In the genomic region with DNA sequence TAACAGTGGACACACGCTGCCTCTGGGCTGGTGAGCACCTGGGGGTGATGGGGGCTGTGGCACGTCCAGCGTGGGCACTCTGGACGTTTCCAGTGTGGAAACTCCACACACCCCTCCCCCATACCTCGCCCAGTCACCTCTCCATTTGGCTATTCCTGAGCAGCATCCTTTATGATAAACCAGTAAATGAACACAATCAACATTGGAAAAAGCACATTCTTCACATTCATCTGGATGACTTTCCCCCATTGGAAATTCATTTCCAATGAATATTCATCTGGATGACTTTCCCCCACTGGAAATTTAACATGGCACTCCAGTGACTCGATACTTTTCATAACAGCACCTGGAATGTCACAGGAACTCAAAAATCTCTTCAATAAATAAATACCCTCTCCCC, we compare ENCODE assay signal across 1 cellular context.
TF ChIP-seq lines count a peak whose summit lies in the region.

No MANE protein-coding gene starts in this region.

TF ChIP-seq in H1, 55 proteins besides CTCF, POLR2A, EP300 and RAD21:
- TF ChIP-seq GABPA (IDR thresholded peaks at IDR 0.05; ENCODE audit: borderline replicate concordance, insufficient read depth, low read length) (no peak), CHD1 (IDR thresholded peaks at IDR 0.05; ENCODE audit: low read depth, low read length) (no peak)
- TF ChIP-seq, protein P1, sequence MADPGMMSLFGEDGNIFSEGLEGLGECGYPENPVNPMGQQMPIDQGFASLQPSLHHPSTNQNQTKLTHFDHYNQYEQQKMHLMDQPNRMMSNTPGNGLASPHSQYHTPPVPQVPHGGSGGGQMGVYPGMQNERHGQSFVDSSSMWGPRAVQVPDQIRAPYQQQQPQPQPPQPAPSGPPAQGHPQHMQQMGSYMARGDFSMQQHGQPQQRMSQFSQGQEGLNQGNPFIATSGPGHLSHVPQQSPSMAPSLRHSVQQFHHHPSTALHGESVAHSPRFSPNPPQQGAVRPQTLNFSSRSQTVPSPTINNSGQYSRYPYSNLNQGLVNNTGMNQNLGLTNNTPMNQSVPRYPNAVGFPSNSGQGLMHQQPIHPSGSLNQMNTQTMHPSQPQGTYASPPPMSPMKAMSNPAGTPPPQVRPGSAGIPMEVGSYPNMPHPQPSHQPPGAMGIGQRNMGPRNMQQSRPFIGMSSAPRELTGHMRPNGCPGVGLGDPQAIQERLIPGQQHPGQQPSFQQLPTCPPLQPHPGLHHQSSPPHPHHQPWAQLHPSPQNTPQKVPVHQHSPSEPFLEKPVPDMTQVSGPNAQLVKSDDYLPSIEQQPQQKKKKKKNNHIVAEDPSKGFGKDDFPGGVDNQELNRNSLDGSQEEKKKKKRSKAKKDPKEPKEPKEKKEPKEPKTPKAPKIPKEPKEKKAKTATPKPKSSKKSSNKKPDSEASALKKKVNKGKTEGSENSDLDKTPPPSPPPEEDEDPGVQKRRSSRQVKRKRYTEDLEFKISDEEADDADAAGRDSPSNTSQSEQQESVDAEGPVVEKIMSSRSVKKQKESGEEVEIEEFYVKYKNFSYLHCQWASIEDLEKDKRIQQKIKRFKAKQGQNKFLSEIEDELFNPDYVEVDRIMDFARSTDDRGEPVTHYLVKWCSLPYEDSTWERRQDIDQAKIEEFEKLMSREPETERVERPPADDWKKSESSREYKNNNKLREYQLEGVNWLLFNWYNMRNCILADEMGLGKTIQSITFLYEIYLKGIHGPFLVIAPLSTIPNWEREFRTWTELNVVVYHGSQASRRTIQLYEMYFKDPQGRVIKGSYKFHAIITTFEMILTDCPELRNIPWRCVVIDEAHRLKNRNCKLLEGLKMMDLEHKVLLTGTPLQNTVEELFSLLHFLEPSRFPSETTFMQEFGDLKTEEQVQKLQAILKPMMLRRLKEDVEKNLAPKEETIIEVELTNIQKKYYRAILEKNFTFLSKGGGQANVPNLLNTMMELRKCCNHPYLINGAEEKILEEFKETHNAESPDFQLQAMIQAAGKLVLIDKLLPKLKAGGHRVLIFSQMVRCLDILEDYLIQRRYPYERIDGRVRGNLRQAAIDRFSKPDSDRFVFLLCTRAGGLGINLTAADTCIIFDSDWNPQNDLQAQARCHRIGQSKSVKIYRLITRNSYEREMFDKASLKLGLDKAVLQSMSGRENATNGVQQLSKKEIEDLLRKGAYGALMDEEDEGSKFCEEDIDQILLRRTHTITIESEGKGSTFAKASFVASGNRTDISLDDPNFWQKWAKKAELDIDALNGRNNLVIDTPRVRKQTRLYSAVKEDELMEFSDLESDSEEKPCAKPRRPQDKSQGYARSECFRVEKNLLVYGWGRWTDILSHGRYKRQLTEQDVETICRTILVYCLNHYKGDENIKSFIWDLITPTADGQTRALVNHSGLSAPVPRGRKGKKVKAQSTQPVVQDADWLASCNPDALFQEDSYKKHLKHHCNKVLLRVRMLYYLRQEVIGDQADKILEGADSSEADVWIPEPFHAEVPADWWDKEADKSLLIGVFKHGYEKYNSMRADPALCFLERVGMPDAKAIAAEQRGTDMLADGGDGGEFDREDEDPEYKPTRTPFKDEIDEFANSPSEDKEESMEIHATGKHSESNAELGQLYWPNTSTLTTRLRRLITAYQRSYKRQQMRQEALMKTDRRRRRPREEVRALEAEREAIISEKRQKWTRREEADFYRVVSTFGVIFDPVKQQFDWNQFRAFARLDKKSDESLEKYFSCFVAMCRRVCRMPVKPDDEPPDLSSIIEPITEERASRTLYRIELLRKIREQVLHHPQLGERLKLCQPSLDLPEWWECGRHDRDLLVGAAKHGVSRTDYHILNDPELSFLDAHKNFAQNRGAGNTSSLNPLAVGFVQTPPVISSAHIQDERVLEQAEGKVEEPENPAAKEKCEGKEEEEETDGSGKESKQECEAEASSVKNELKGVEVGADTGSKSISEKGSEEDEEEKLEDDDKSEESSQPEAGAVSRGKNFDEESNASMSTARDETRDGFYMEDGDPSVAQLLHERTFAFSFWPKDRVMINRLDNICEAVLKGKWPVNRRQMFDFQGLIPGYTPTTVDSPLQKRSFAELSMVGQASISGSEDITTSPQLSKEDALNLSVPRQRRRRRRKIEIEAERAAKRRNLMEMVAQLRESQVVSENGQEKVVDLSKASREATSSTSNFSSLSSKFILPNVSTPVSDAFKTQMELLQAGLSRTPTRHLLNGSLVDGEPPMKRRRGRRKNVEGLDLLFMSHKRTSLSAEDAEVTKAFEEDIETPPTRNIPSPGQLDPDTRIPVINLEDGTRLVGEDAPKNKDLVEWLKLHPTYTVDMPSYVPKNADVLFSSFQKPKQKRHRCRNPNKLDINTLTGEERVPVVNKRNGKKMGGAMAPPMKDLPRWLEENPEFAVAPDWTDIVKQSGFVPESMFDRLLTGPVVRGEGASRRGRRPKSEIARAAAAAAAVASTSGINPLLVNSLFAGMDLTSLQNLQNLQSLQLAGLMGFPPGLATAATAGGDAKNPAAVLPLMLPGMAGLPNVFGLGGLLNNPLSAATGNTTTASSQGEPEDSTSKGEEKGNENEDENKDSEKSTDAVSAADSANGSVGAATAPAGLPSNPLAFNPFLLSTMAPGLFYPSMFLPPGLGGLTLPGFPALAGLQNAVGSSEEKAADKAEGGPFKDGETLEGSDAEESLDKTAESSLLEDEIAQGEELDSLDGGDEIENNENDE (IDR thresholded peaks at IDR 0.05; ENCODE audit: insufficient replicate concordance, low read length): no peak
TF ChIP-seq in H1: peak in this region for 0.
